In the genomic region with DNA sequence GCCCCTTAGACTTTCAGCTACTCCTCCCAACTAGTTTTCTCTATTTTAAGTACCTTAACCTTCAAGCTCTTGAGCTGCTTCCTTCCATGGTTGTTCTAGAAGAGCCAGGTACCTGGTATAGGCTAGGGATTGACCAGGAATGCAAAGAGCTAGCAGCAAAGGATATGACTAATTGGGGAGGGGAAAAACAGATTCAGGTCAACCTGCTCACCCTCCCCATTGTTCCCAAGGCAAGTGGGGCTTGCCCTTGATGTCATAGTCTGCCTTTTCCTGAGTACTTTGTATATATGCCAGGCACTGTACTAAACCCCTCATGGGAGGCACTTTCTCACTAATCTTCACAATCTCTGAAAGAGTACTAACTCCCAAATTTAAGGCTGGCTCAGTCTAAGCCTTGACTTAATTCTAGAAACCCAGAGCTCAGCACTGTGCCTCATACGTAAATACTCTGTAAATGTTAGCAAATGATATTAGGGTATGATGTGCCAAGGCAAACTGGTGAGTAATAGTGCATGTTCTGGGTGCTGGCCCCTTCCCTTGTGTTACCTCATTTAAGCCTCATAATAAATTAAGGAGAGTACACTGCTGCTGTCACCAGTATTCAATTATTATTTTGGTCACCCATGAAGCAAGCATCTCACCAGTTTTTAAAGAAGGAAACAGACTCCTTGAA, we compare ENCODE assay signal across 24 cellular contexts. TPM values are rescaled to one million over a fixed set of nuclear protein-coding genes. Genes with fewer than 3 reads are reported as not detected.
DNase-seq lines count a peak whose midpoint lies in the region; ATAC-seq and TF ChIP-seq lines count a peak whose summit lies in the region.
"Had no signal": no experiment of that assay in that cellular context is flagged by ENCODE, and none has a peak within 500 bp of the region (broad histone marks: within the 10 kb centered on the region; RNA-seq: fewer than 3 reads in every experiment).

No MANE protein-coding gene starts in this region.

- H3K27ac ChIP-seq in ACC112 (ENCODE audit: low read depth, low read length) = peak overlapping the region; percentile 22; the same call in 1 of the 2 replicates
- H3K27ac ChIP-seq in PC-3 (ENCODE audit: low read length) = peak overlapping the region; percentile 6; the same call in 1 of the 2 replicates
- peak overlapping the region; percentile 81 for H3K27ac ChIP-seq in epithelial cell of prostate
- no peak overlapping the region for H3K27ac ChIP-seq in left lung
- H3K27ac ChIP-seq: Peyer's patch, prostate gland had no signal

- H2AFZ ChIP-seq in ACC112 (ENCODE audit: low read length, unreplicated experiment) = no peak overlapping the region
- H2AFZ ChIP-seq in PC-3 (ENCODE audit: low read length) = no peak overlapping the region

- no TSS peak for BruUV-seq in PC-3 (replicated peaks; lab: Mats Ljungman, UMichigan)

- no peak overlapping the region for H3K4me3 ChIP-seq in ACC112 (ENCODE audit: low read depth, low read length)
- no peak overlapping the region for H3K4me3 ChIP-seq in PC-3 (ENCODE audit: low read length)
- H3K4me3 ChIP-seq in left lung = no peak overlapping the region
- H3K4me3 ChIP-seq: Peyer's patch, prostate gland had no signal

- no peak for TF ChIP-seq CTCF in PC-3 (conservative IDR thresholded peaks at IDR 0.05; ENCODE audit: low read depth, low read length)
- no peak for TF ChIP-seq CTCF in left lung (IDR thresholded peaks at IDR 0.05)

- POLR2A ChIA-PET in PC-3 (lab: Charles Lee; ENCODE audit: unreplicated experiment) = interaction anchor here (0.6 kb wide), 2 partner anchors 17 to 665 kb away, joined by 3 read pairs; no protein-coding TSS in a partner anchor

- CTCF ChIA-PET in PC-3 (lab: Charles Lee) = no interaction called here

- no peaks in the 10 kb centered on the region for H3F3A ChIP-seq in PC-3 (ENCODE audit: low read length, unreplicated experiment)

- peak overlapping the region; percentile 0; the same call in 1 of the 2 replicates for H3K4me2 ChIP-seq in PC-3 (ENCODE audit: low read length)

- DNase-seq in PC-3 = peak; percentile 61
- DNase-seq in epithelial cell of prostate (ENCODE audit: low read depth, low spot score) = no peak
- DNase-seq in left lung = no peak
- no peak for DNase-seq in inferior parietal cortex (ENCODE audit: extremely low spot score)
- DNase-seq in NCI-H345 (lab: John Stamatoyannopoulos, UW) = no peak
- DNase-seq in activated gamma-delta T cell treated with Interleukin-2 at 50 U/mL for 16 hours = no peak
- DNase-seq: activated CD4-positive, alpha-beta T cell treated with anti-CD3 and anti-CD28 coated beads for 48 hours; activated naive CD4-positive, alpha-beta T cell treated with anti-CD3 and anti-CD28 coated beads, Interleukin-2, amount 50 U/mL, for 16 hours; activated T-cell treated with anti-CD3 and anti-CD28 coated beads, Interleukin-2, amount 50 U/mL, for 72 hours; amygdala; central memory CD4-positive, alpha-beta T cell; DMS79 treated with DMSO at 0.1 percent for 48 hours; GOT3; KBM-7; mesendoderm; NCI-H1436 treated with DMSO at 0.1 percent for 48 hours; NCI-H524; Peyer's patch; small intestine; stimulated activated CD4-positive, alpha-beta T cell treated with anti-CD3 and anti-CD28 coated beads, Interleukin-1b, Interleukin-23, amount 100 ng/mL, for 48 hours had no signal

- H3K79me2 ChIP-seq in ACC112 (ENCODE audit: control insufficient read depth, insufficient read depth, low read length, unreplicated experiment) (no peaks in the 10 kb centered on the region), PC-3 (ENCODE audit: low read length) (no peaks in the 10 kb centered on the region)

- H3K9me3 ChIP-seq in PC-3 (ENCODE audit: low read length) (no peaks in the 10 kb centered on the region), left lung (no peaks in the 10 kb centered on the region)
- H3K9me3 ChIP-seq: Peyer's patch, prostate gland had no signal

- no peak overlapping the region for H3K9ac ChIP-seq in PC-3 (ENCODE audit: low read length)

- H3K4me1 ChIP-seq in ACC112 (ENCODE audit: control insufficient read depth, insufficient read depth, low read length, unreplicated experiment) (peaks cover 16% of the 10 kb centered on the region), PC-3 (ENCODE audit: insufficient read depth, low read length) (peaks cover 26% of the 10 kb centered on the region), left lung (no peaks in the 10 kb centered on the region)
- H3K4me1 ChIP-seq: Peyer's patch, prostate gland had no signal

- intact Hi-C loops in PC-3 (cut with micrococcal nuclease) = no loop called here
- intact Hi-C loops in left lung (cut with DNase I) = no loop called here

- peaks cover 20% of the 10 kb centered on the region; the same call in 1 of the 2 replicates for H3K36me3 ChIP-seq in ACC112 (ENCODE audit: insufficient read depth, low read length)
- H3K36me3 ChIP-seq in PC-3 (ENCODE audit: low read depth, low read length) = peaks cover 31% of the 10 kb centered on the region
- peaks cover 0 to 39% of the 10 kb centered on the region in 2 donors for H3K36me3 ChIP-seq in left lung

- H4K20me1 ChIP-seq in PC-3 (ENCODE audit: low read length) = no peaks in the 10 kb centered on the region

- H3K27me3 ChIP-seq in ACC112 (ENCODE audit: insufficient read depth, low read length) (no peaks in the 10 kb centered on the region), PC-3 (ENCODE audit: low read length) (no peaks in the 10 kb centered on the region), left lung (no peaks in the 10 kb centered on the region)
- H3K27me3 ChIP-seq: Peyer's patch had no signal

- peak; percentile 59 for ATAC-seq in PC-3
- peak; percentile 19 for ATAC-seq in left lung
- ATAC-seq in GM21737 (IDR thresholded peaks at IDR 0.05; ENCODE audit: unreplicated experiment) = no peak
- ATAC-seq: activated T-cell treated with anti-CD3 and anti-CD28 coated beads, Interleukin-2, amount 50 U/mL, for 72 hours; stimulated activated effector memory CD8-positive, alpha-beta T cell treated with anti-CD3 and anti-CD28 coated beads, Interleukin-12 subunit alpha, Interleukin-12 subunit beta, amount 100 ng/mL, for 72 hours had no signal

- no peaks in the 10 kb centered on the region for H3K9me2 ChIP-seq in PC-3 (replicated peaks; ENCODE audit: low read length)

RNA-seq across cellular contexts. Expression of a gene that starts 42.2 kb away (rescaled TPM):
- 57.4 and 62.8 TPM in 2 replicates for total RNA-seq in PC-3 (2014; rRNA removed)
- 10 to 100 TPM; 23.6 to 27.9 TPM for total RNA-seq in left lung

RNA-seq across cellular contexts. Expression of a gene that starts 45.8 kb away (rescaled TPM):
- total RNA-seq in PC-3 (2014; rRNA removed) (15.9 and 27.9 TPM in 2 replicates), left lung (10 to 100 TPM; 39.5 to 52.0 TPM)

Comparison
In these comparisons a context has a peak if more than half of its experiments do, and no peak if none do; other contexts are left out.
1. H3K27ac ChIP-seq: peak in ACC112 (single experiment), PC-3 (single experiment) and epithelial cell of prostate (single experiment); none in left lung (0 of 2).